33 cellular contexts compared by ENCODE assay signal in genomic region chr2:39640107-39640506, GRCh38. TPM values are rescaled to one million over a fixed set of nuclear protein-coding genes. Genes with fewer than 3 reads are reported as not detected.
DNase-seq lines count a peak whose midpoint lies in the region; ATAC-seq and TF ChIP-seq lines count a peak whose summit lies in the region.
"Had no signal": no experiment of that assay in that cellular context is flagged by ENCODE, and none has a peak within 500 bp of the region (broad histone marks: within the 10 kb centered on the region; RNA-seq: fewer than 3 reads in every experiment).

No MANE protein-coding gene starts in this region.

- POLR2A ChIA-PET in CD8-positive, alpha-beta memory T cell (lab: Charles Lee) = no interaction called here

- CTCF ChIA-PET in CD8-positive, alpha-beta memory T cell (lab: Charles Lee) = no interaction called here

- no peaks in the 10 kb centered on the region for H3K27me3 ChIP-seq in CD8-positive, alpha-beta memory T cell (ENCODE audit: insufficient read depth, low read length, poor library complexity, severe bottlenecking)
- H3K27me3 ChIP-seq: brain microvascular endothelial cell, colonic mucosa, SJCRH30, uterus had no signal

- DNase-seq in Right ventricle myocardium inferior (ENCODE audit: missing footprints) = peak; percentile 77
- DNase-seq in cardiac septum (ENCODE audit: low spot score) = no peak
- peak; percentile 66 for DNase-seq in globus pallidus (ENCODE audit: low spot score)
- peak; percentile 84 for DNase-seq in medulla oblongata (ENCODE audit: extremely low spot score)
- peak in 35 of 49 donors; percentile 9 to 76 (median 35) for DNase-seq in substantia nigra (lab: John Stamatoyannopoulos, UW)
- DNase-seq in chondrocyte (ENCODE audit: low spot score) = no peak
- no peak for DNase-seq in CD8-positive, alpha-beta memory T cell
- DNase-seq: activated CD4-positive, CD25-positive, alpha-beta regulatory T cell; activated CD8-positive, alpha-beta memory T cell treated with anti-CD3 and anti-CD28 coated beads, Interleukin-2, amount 10 ng/mL, durations not matched to agents 7 days and 5 days; activated naive CD4-positive, alpha-beta T cell; activated T-cell treated with anti-CD3 and anti-CD28 coated beads, Interleukin-2, amount 50 U/mL, for 48 hours; brain microvascular endothelial cell; colonic mucosa; DMS53; effector CD8-positive, alpha-beta T cell; GDM1; left colon; natural killer cell; NCI-H1105 treated with DMSO at 0.1 percent for 48 hours; NCI-H1930; NCI-H69; retina; SJCRH30; stimulated activated CD4-positive, alpha-beta T cell treated with anti-CD3 and anti-CD28 coated beads, Interleukin-4, amount 100 ng/mL, for 24 hours; T-helper 1 cell; uterus had no signal

- no peak overlapping the region for H3K4me3 ChIP-seq in CD8-positive, alpha-beta memory T cell (ENCODE audit: low read length)
- H3K4me3 ChIP-seq: colonic mucosa, K562, SJCRH30, uterus had no signal

- intact Hi-C loops in Right ventricle myocardium inferior (cut with DNase I) (no loop called here), cardiac septum (cut with DNase I) (no loop called here)

- H3K9me3 ChIP-seq in CD8-positive, alpha-beta memory T cell (ENCODE audit: low read length) = no peaks in the 10 kb centered on the region
- H3K9me3 ChIP-seq: colonic mucosa, SJCRH30, uterus had no signal

- TF ChIP-seq CTCF in chondrocyte (IDR thresholded peaks at IDR 0.05) = no peak

- ATAC-seq in Right ventricle myocardium inferior = peak; percentile 88
- no peak for ATAC-seq in HG03045 (IDR thresholded peaks at IDR 0.05; ENCODE audit: unreplicated experiment)
- ATAC-seq: activated CD8-positive, alpha-beta memory T cell treated with anti-CD3 and anti-CD28 coated beads, Interleukin-2, amount 10 ng/mL, durations not matched to agents 7 days and 5 days; K562; left colon; natural killer cell; Panc1; stimulated activated memory B cell treated with anti-CD40 and anti-IgM and Interleukin-4, amounts not matched to agents 10 μg/mL and 1 μg/mL and 100 μg/mL, for 72 hours had no signal

- no peaks in the 10 kb centered on the region for H3K27me3 Mint-ChIP-seq in chondrocyte (ENCODE audit: low read depth)
- peaks cover 0 to 24% of the 10 kb centered on the region in 2 donors for H3K27me3 Mint-ChIP-seq in CD8-positive, alpha-beta memory T cell

- H3K27ac Mint-ChIP-seq in chondrocyte (ENCODE audit: unreplicated experiment) = no peak overlapping the region
- no peak overlapping the region for H3K27ac Mint-ChIP-seq in CD8-positive, alpha-beta memory T cell
- H3K27ac Mint-ChIP-seq: activated CD8-positive, alpha-beta memory T cell treated with anti-CD3 and anti-CD28 coated beads, Interleukin-2, amount 10 ng/mL, durations not matched to agents 7 days and 5 days; B cell; natural killer cell; stimulated activated memory B cell treated with anti-CD40 and anti-IgM and Interleukin-4, amounts not matched to agents 10 μg/mL and 1 μg/mL and 100 μg/mL, for 72 hours had no signal

- H3K4me1 Mint-ChIP-seq in chondrocyte (ENCODE audit: low read depth) = peaks cover 11% of the 10 kb centered on the region
- H3K4me1 Mint-ChIP-seq in CD8-positive, alpha-beta memory T cell = no peaks in the 10 kb centered on the region
- H3K4me1 Mint-ChIP-seq: B cell; natural killer cell; stimulated activated memory B cell treated with anti-CD40 and anti-IgM and Interleukin-4, amounts not matched to agents 10 μg/mL and 1 μg/mL and 100 μg/mL, for 72 hours had no signal

- H3K4me1 ChIP-seq in CD8-positive, alpha-beta memory T cell (ENCODE audit: insufficient read depth, low read length) = no peaks in the 10 kb centered on the region
- H3K4me1 ChIP-seq: colonic mucosa, uterus had no signal

- H3K36me3 Mint-ChIP-seq in chondrocyte (ENCODE audit: low read depth) = no peaks in the 10 kb centered on the region
- H3K36me3 Mint-ChIP-seq in CD8-positive, alpha-beta memory T cell = no peaks in the 10 kb centered on the region
- H3K36me3 Mint-ChIP-seq: activated CD8-positive, alpha-beta memory T cell treated with anti-CD3 and anti-CD28 coated beads, Interleukin-2, amount 10 ng/mL, durations not matched to agents 7 days and 5 days; natural killer cell; stimulated activated memory B cell treated with anti-CD40 and anti-IgM and Interleukin-4, amounts not matched to agents 10 μg/mL and 1 μg/mL and 100 μg/mL, for 72 hours had no signal

- H3K27ac ChIP-seq in substantia nigra (ENCODE audit: low read depth, low read length, poor library complexity, severe bottlenecking) = no peak overlapping the region
- no peak overlapping the region for H3K27ac ChIP-seq in CD8-positive, alpha-beta memory T cell (ENCODE audit: low read depth, low read length)
- H3K27ac ChIP-seq: brain microvascular endothelial cell, colonic mucosa, epithelial cell of prostate, SJCRH30, uterus had no signal

- H3K36me3 ChIP-seq in CD8-positive, alpha-beta memory T cell (ENCODE audit: insufficient read depth, low read length) = no peaks in the 10 kb centered on the region
- H3K36me3 ChIP-seq: brain microvascular endothelial cell, colonic mucosa, SJCRH30, uterus had no signal

- H3K4me3 Mint-ChIP-seq in chondrocyte (ENCODE audit: unreplicated experiment) = no peak overlapping the region
- H3K4me3 Mint-ChIP-seq in CD8-positive, alpha-beta memory T cell = no peak overlapping the region
- H3K4me3 Mint-ChIP-seq: activated CD8-positive, alpha-beta memory T cell treated with anti-CD3 and anti-CD28 coated beads, Interleukin-2, amount 10 ng/mL, durations not matched to agents 7 days and 5 days; B cell; natural killer cell; stimulated activated memory B cell treated with anti-CD40 and anti-IgM and Interleukin-4, amounts not matched to agents 10 μg/mL and 1 μg/mL and 100 μg/mL, for 72 hours had no signal

- no peaks in the 10 kb centered on the region for H3K9me3 Mint-ChIP-seq in chondrocyte (ENCODE audit: low read depth)
- H3K9me3 Mint-ChIP-seq in CD8-positive, alpha-beta memory T cell = no peaks in the 10 kb centered on the region
- H3K9me3 Mint-ChIP-seq: stimulated activated memory B cell treated with anti-CD40 and anti-IgM and Interleukin-4, amounts not matched to agents 10 μg/mL and 1 μg/mL and 100 μg/mL, for 72 hours had no signal

RNA-seq across cellular contexts. Expression of gene TMEM178A, which starts 25.6 kb away (rescaled TPM):
- total RNA-seq in Right ventricle myocardium inferior (3.0 TPM), cardiac septum (2.6 TPM), chondrocyte (1.3 to 2.6 TPM (median 1.4 TPM) in 3 replicates)
- not detected for total RNA-seq in CD8-positive, alpha-beta memory T cell
- polyA plus RNA-seq in CD8-positive, alpha-beta memory T cell = not detected
- total RNA-seq: activated CD8-positive, alpha-beta memory T cell treated with anti-CD3 and anti-CD28 coated beads, Interleukin-2, amount 10 ng/mL, durations not matched to agents 7 days and 5 days; HT-29; K562 had no signal

Comparison
In these comparisons a context has a peak if more than half of its experiments do, and no peak if none do; other contexts are left out.
1. DNase-seq: peak in Right ventricle myocardium inferior (single experiment), globus pallidus (single experiment), medulla oblongata (single experiment) and substantia nigra (35 of 49); none in cardiac septum (single experiment), chondrocyte (single experiment) and CD8-positive, alpha-beta memory T cell (0 of 5).